Comparison of ENCODE assay signal across 8 cellular contexts in the genomic region with DNA sequence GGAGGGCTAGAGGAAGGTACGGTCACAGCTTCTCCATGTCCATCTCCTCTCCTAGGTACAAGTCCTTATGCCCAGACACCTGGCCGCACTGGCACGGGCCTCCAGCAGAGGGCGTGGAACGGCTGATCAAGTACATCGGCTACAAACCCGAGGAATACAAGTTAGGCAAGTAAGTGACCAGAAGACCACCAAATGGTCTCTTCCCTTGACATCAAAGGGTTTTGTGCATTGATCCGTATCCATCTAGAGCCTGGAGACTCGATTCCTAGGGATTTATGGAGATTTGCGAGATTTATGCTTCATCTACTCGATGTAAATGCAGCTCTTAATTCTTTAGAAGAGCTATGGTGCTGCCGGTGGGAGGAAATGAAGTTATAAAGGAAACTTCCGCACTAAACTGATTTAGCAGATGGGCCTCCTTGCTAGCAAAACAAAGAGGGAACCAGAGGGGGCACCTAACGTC. TPM values are rescaled to one million over a fixed set of nuclear protein-coding genes. Genes with fewer than 3 reads are reported as not detected.
DNase-seq lines count a peak whose midpoint lies in the region; ATAC-seq and TF ChIP-seq lines count a peak whose summit lies in the region.

No MANE protein-coding gene starts in this region.

- CTCF ChIA-PET in Caco-2 (lab: Charles Lee), result interaction anchor here (0.6 to 2.2 kb wide), 11 partner anchors 10 to 416 kb away, joined by 3 to 12 read pairs (median 3); no protein-coding TSS in a partner anchor
- CTCF ChIA-PET in activated CD8-positive, alpha-beta T cell treated with anti-CD3 and anti-CD28 coated beads for 36 hours (lab: Charles Lee), result interaction anchor here (0.6 to 2.5 kb wide), 32 partner anchors 8 to 412 kb away, joined by 3 to 23 read pairs (median 4); a partner anchor contains a TSS

- H3K9me3 Mint-ChIP-seq in Caco-2 (ENCODE audit: unreplicated experiment), result no peaks in the 10 kb centered on the region
- H3K9me3 Mint-ChIP-seq in activated CD8-positive, alpha-beta T cell treated with anti-CD3 and anti-CD28 coated beads for 36 hours, result no peaks in the 10 kb centered on the region

- no peak overlapping the region for H3K4me2 ChIP-seq in mesendoderm (ENCODE audit: low read length)

- no peaks in the 10 kb centered on the region for H3K9me3 ChIP-seq in Caco-2

- H3K27ac Mint-ChIP-seq in Caco-2 (ENCODE audit: unreplicated experiment), result no peak overlapping the region
- peak overlapping the region; percentile 41 for H3K27ac Mint-ChIP-seq in activated CD8-positive, alpha-beta T cell treated with anti-CD3 and anti-CD28 coated beads for 36 hours

- H3K36me3 Mint-ChIP-seq in Caco-2 (ENCODE audit: insufficient read depth, unreplicated experiment), result no peaks in the 10 kb centered on the region
- H3K36me3 Mint-ChIP-seq in activated CD8-positive, alpha-beta T cell treated with anti-CD3 and anti-CD28 coated beads for 36 hours (ENCODE audit: low read depth), result no peaks in the 10 kb centered on the region

- no peak overlapping the region for H3K4me3 Mint-ChIP-seq in Caco-2 (ENCODE audit: unreplicated experiment)
- no peak overlapping the region for H3K4me3 Mint-ChIP-seq in activated CD8-positive, alpha-beta T cell treated with anti-CD3 and anti-CD28 coated beads for 36 hours

- no peak overlapping the region for H3K4ac ChIP-seq in mesendoderm (ENCODE audit: low read depth, low read length)

- TF ChIP-seq CTCF in Caco-2 (IDR thresholded peaks at IDR 0.05; ENCODE audit: insufficient read depth in 1 of 2, low read depth in 1 of 2, low read length in 1 of 2, severe bottlenecking in 1 of 2, unreplicated experiment in 1 of 2), result peak; percentile 79 to 94
- TF ChIP-seq CTCF in activated CD8-positive, alpha-beta T cell treated with anti-CD3 and anti-CD28 coated beads for 36 hours (IDR thresholded peaks at IDR 0.05), result peak; percentile 89

- H3K36me3 ChIP-seq in Caco-2 (ENCODE audit: control insufficient read depth, insufficient read depth, low read length) (no peaks in the 10 kb centered on the region), mesendoderm (ENCODE audit: control insufficient read depth, insufficient read depth, low read length) (no peaks in the 10 kb centered on the region)

- no peaks in the 10 kb centered on the region for H3K4me1 Mint-ChIP-seq in Caco-2 (ENCODE audit: low read depth, unreplicated experiment)
- peaks cover 10% of the 10 kb centered on the region for H3K4me1 Mint-ChIP-seq in activated CD8-positive, alpha-beta T cell treated with anti-CD3 and anti-CD28 coated beads for 36 hours (ENCODE audit: low read depth)

- no peak overlapping the region for H4K5ac ChIP-seq in mesendoderm (ENCODE audit: low read length)

- H2BK5ac ChIP-seq in mesendoderm (ENCODE audit: low read length), result no peak overlapping the region

- H3K27me3 ChIP-seq in Caco-2 (replicated peaks; ENCODE audit: control insufficient read depth, insufficient read depth, low read length), result no peaks in the 10 kb centered on the region
- no peaks in the 10 kb centered on the region for H3K27me3 ChIP-seq in mesendoderm (ENCODE audit: insufficient read depth, low read length, poor library complexity)

- no peak overlapping the region for H3K27ac ChIP-seq in mesendoderm (ENCODE audit: low read depth, low read length)

- no peak overlapping the region for H3K23ac ChIP-seq in mesendoderm (ENCODE audit: low read length)

- H2BK120ac ChIP-seq in mesendoderm (ENCODE audit: low read depth, low read length), result no peak overlapping the region

- POLR2A ChIA-PET in Caco-2 (lab: Charles Lee), result interaction anchor here (1.0 kb wide), 1 partner anchor 44 kb away, joined by 4 read pairs; a partner anchor contains a TSS
- POLR2A ChIA-PET in activated CD8-positive, alpha-beta T cell treated with anti-CD3 and anti-CD28 coated beads for 36 hours (lab: Charles Lee), result no interaction called here

- H3K4me3 ChIP-seq in Caco-2 (ENCODE audit: low read depth, low read length), result no peak overlapping the region
- no peak overlapping the region for H3K4me3 ChIP-seq in mesendoderm (ENCODE audit: low read length)

- ATAC-seq in activated CD8-positive, alpha-beta T cell treated with anti-CD3 and anti-CD28 coated beads for 36 hours, result peak; percentile 84
- ATAC-seq in HG02938 (IDR thresholded peaks at IDR 0.05; ENCODE audit: unreplicated experiment), result no peak

- no peak overlapping the region for H4K8ac ChIP-seq in mesendoderm (ENCODE audit: low read depth, low read length)

- no TSS peak for BruUV-seq in Caco-2 (replicated peaks; lab: Mats Ljungman, UMichigan)

- no peak overlapping the region for H3K56ac ChIP-seq in mesendoderm (ENCODE audit: low read length)

- intact Hi-C loops in Caco-2 (cut with micrococcal nuclease; ENCODE audit: unreplicated experiment), result loop anchor here (1.0 to 5.0 kb wide), 2 partner anchors 28 to 44 kb away; a partner anchor contains a TSS
- intact Hi-C loops in activated CD8-positive, alpha-beta T cell treated with anti-CD3 and anti-CD28 coated beads for 36 hours (cut with micrococcal nuclease), result no loop called here

- H3K79me2 ChIP-seq in mesendoderm (ENCODE audit: control insufficient read depth, insufficient read depth, low read length), result no peaks in the 10 kb centered on the region

- WGBS in mesendoderm (ENCODE audit: extremely low coverage, insufficient coverage, low lambda C conversion rate), result no CpG with 5 or more reads among the region's 14 CpGs

- H2BK15ac ChIP-seq in mesendoderm (replicated peaks; ENCODE audit: low read depth), result no peak overlapping the region

- H3K18ac ChIP-seq in mesendoderm (ENCODE audit: low read length), result no peak overlapping the region

- no peak overlapping the region for H3K9ac ChIP-seq in mesendoderm (ENCODE audit: low read length)

- no peaks in the 10 kb centered on the region for H3K79me1 ChIP-seq in mesendoderm (ENCODE audit: low read length)

- H3K27me3 Mint-ChIP-seq in Caco-2 (ENCODE audit: insufficient read depth, unreplicated experiment), result no peaks in the 10 kb centered on the region
- no peaks in the 10 kb centered on the region for H3K27me3 Mint-ChIP-seq in activated CD8-positive, alpha-beta T cell treated with anti-CD3 and anti-CD28 coated beads for 36 hours

- H3K4me1 ChIP-seq in Caco-2 (no peaks in the 10 kb centered on the region), mesendoderm (ENCODE audit: control insufficient read depth, low read depth, low read length) (peaks cover 6% of the 10 kb centered on the region)

- peak; percentile 89 to 90 for DNase-seq in Caco-2
- peak; percentile 62 for DNase-seq in HPDE6-E6E7 (ENCODE audit: extremely low spot score)
- peak; percentile 92 for DNase-seq in NCI-H82 (lab: John Stamatoyannopoulos, UW)
- peak; percentile 93 for DNase-seq in activated CD8-positive, alpha-beta T cell treated with anti-CD3 and anti-CD28 coated beads for 36 hours
- DNase-seq in effector CD4-positive, alpha-beta T cell, result peak; percentile 70
- DNase-seq in mesendoderm, result peak; percentile 90
- peak; percentile 25 to 54 for DNase-seq in stimulated activated CD8-positive, alpha-beta memory T cell treated with anti-CD3 and anti-CD28 coated beads, Interleukin-15, amount 100 ng/mL, for 4 hours (ENCODE audit: low read depth in 2 of 2)

- H2AK5ac ChIP-seq in mesendoderm (ENCODE audit: low read length), result no peak overlapping the region

RNA-seq across cellular contexts. Expression of a gene that starts 44.2 kb away (rescaled TPM):
- 40.2 and 41.5 TPM in 2 replicates for total RNA-seq in Caco-2 (2022)
- total RNA-seq in activated CD8-positive, alpha-beta T cell treated with anti-CD3 and anti-CD28 coated beads for 36 hours, result 10 to 100 TPM; 37.4 to 38.2 TPM
- 53.1 TPM for polyA plus RNA-seq in mesendoderm (2013, experiment 1 of 2)
- polyA plus RNA-seq in mesendoderm (2013, experiment 2 of 2), result 49.7 TPM

RNA-seq across cellular contexts. Expression of a gene that starts 44.6 kb away (rescaled TPM):
- 38.4 and 40.2 TPM in 2 replicates for total RNA-seq in Caco-2 (2022)
- total RNA-seq in activated CD8-positive, alpha-beta T cell treated with anti-CD3 and anti-CD28 coated beads for 36 hours, result 10 to 100 TPM; 22.5 to 24.9 TPM
- polyA plus RNA-seq in mesendoderm (2013, experiment 1 of 2), result 13.1 TPM
- polyA plus RNA-seq in mesendoderm (2013, experiment 2 of 2), result 13.5 TPM

Comparison
In these comparisons a context has a peak if more than half of its experiments do, and no peak if none do; other contexts are left out.
1. DNase-seq: peak in every context shown above with its lines; median percentile 93 in activated CD8-positive, alpha-beta T cell treated with anti-CD3 and anti-CD28 coated beads for 36 hours; 92 in NCI-H82; 90 in mesendoderm; 90 in Caco-2; 70 in effector CD4-positive, alpha-beta T cell; 62 in HPDE6-E6E7; 40 in stimulated activated CD8-positive, alpha-beta memory T cell treated with anti-CD3 and anti-CD28 coated beads, Interleukin-15, amount 100 ng/mL, for 4 hours.